Comparison of ENCODE assay signal across 9 cellular contexts in genomic region chr10:126042354-126042753, GRCh38.
A peak's percentile ranks its signal among the peaks of the same experiment; 100 is the strongest.
DNase-seq lines count a peak whose midpoint lies in the region; ATAC-seq and TF ChIP-seq lines count a peak whose summit lies in the region.
"Had no signal": no experiment of that assay in that cellular context is flagged by ENCODE, and none has a peak within 500 bp of the region (broad histone marks: within the 10 kb centered on the region; RNA-seq: fewer than 3 reads in every experiment).

No MANE protein-coding gene starts in this region.

- peaks cover 62% of the 10 kb centered on the region for H3K4me1 ChIP-seq in OCI-LY3 (ENCODE audit: low read length)
- H3K4me1 ChIP-seq in esophagus muscularis mucosa, result peaks cover 9 to 14% (median 10%) of the 10 kb centered on the region in 4 donors
- H3K4me1 ChIP-seq: prostate gland had no signal

- H3K4me3 ChIP-seq in OCI-LY3 (ENCODE audit: low read length) (peak overlapping the region; percentile 70), esophagus muscularis mucosa (peak overlapping the region in 1 of 4 donors; percentile 0)
- H3K4me3 ChIP-seq: prostate gland had no signal

- H3K27ac ChIP-seq in OCI-LY3 (ENCODE audit: low read length) (peak overlapping the region; percentile 100), esophagus muscularis mucosa (replicated peaks in 1 of 4) (peak overlapping the region in 1 of 4 donors; percentile 19)
- H3K27ac ChIP-seq: prostate gland had no signal

- TF ChIP-seq POLR2A in esophagus muscularis mucosa (IDR thresholded peaks at IDR 0.05; ENCODE audit: low read depth), result no peak

- H3K9me3 ChIP-seq in OCI-LY3 (ENCODE audit: insufficient read depth, low read length) (no peaks in the 10 kb centered on the region), esophagus muscularis mucosa (no peaks in the 10 kb centered on the region)
- H3K9me3 ChIP-seq: prostate gland had no signal

- H2AFZ ChIP-seq in OCI-LY3 (ENCODE audit: low read depth, low read length), result no peak overlapping the region

- H3K36me3 ChIP-seq in OCI-LY3 (replicated peaks; ENCODE audit: low read depth, low read length), result peaks cover 7% of the 10 kb centered on the region
- H3K36me3 ChIP-seq in esophagus muscularis mucosa, result no peaks in the 10 kb centered on the region
- H3K36me3 ChIP-seq: prostate gland had no signal

- WGBS in esophagus muscularis mucosa, result 98% methylated on average over 4 of the region's 4 CpGs

- TF ChIP-seq CTCF in OCI-LY3 (IDR thresholded peaks at IDR 0.05; ENCODE audit: low read depth, low read length) (no peak), esophagus muscularis mucosa (IDR thresholded peaks at IDR 0.05) (no peak)

- no peak for TF ChIP-seq EP300 in esophagus muscularis mucosa (IDR thresholded peaks at IDR 0.05)

- intact Hi-C loops in esophagus muscularis mucosa (cut with DNase I), result no loop called here

- peak; percentile 31 for DNase-seq in germinal center (ENCODE audit: low spot score)
- peak; percentile 78 for DNase-seq in putamen (ENCODE audit: low spot score)
- no peak for DNase-seq in esophagus muscularis mucosa (ENCODE audit: extremely low spot score)
- DNase-seq in LoVo (ENCODE audit: low spot score), result no peak

- peak overlapping the region; percentile 77 for H3K4me2 ChIP-seq in OCI-LY3 (ENCODE audit: low read length)

- ATAC-seq in GM21619 (IDR thresholded peaks at IDR 0.05; ENCODE audit: unreplicated experiment) (peak; percentile 1), GM19452 (IDR thresholded peaks at IDR 0.05; ENCODE audit: unreplicated experiment) (no peak), GM19023 (IDR thresholded peaks at IDR 0.05; ENCODE audit: unreplicated experiment) (no peak)

- peak overlapping the region; percentile 95 for H3K9ac ChIP-seq in OCI-LY3 (ENCODE audit: low read length)

- H3K27me3 ChIP-seq in OCI-LY3 (ENCODE audit: low read depth, low read length) (no peaks in the 10 kb centered on the region), esophagus muscularis mucosa (peaks cover 0 to 9% (median 0%) of the 10 kb centered on the region in 4 donors)

- no peaks in the 10 kb centered on the region for H4K20me1 ChIP-seq in OCI-LY3 (ENCODE audit: insufficient read depth, low read length)

- no peaks in the 10 kb centered on the region for H3K79me2 ChIP-seq in OCI-LY3 (ENCODE audit: low read length)

Comparison
In these comparisons a context has a peak if more than half of its experiments do, and no peak if none do; other contexts are left out.
1. DNase-seq: peak in germinal center (single experiment) and putamen (single experiment); none in esophagus muscularis mucosa (single experiment) and LoVo (single experiment).